Comparison of ENCODE assay signal across 8 cellular contexts in the genomic region with DNA sequence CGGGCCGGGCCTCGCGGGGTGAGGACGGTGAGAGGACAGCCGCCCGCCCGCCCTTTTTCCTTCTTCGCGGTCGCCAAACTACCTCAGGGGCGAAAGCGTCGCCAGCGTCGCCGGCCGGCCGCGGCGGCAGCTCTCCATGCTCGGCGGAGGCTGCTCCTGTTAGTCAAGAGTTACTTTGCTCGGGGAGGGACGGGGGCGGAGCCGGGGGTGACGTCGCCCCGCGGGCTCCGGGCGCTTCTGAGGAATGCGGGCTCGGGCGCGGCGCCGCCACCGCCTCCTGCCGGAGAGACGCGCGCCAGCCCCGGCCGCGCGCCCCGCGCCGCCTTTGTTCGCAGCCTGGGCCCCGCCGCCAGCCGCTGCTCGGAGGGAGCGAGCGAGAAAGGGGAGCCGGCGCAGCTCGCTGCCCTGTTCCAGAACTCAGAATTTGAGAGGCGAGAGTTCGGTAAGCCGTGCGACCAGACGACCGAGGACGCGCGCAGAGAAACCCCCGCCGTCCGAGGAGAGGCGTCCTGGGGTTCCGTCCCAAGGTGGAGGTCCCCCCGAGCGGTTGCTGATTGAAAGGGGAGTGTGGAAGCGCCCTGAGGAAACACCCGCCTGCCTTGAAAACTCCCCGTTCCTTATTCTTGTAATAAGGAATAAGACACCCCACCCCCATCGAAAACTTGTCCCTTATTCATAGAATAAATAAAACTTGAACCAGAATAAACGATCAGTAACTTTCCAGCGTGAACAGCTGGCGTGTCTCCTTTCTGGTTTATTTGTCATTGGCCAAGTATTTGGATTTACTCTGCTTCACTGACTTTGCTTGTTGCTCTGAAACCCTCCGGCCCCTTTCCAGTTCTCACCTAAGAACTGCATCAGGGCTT. TPM values are rescaled to one million over a fixed set of nuclear protein-coding genes. Genes with fewer than 3 reads are reported as not detected.
DNase-seq lines count a peak whose midpoint lies in the region; ATAC-seq, FAIRE-seq and TF ChIP-seq lines count a peak whose summit lies in the region.

A gene (minus strand): TSS at position 164 of the 866 bp plus-strand sequence. CDS start 241 bp downstream, outside the sequence.

- H3K27me3 ChIP-seq in Caco-2 (replicated peaks; ENCODE audit: control insufficient read depth, insufficient read depth, low read length): no peaks in the 10 kb centered on the region
- no peaks in the 10 kb centered on the region for H3K27me3 ChIP-seq in foreskin keratinocyte
- H3K27me3 ChIP-seq in stomach: peaks cover 0 to 28% (median 9%) of the 10 kb centered on the region in 3 donors

- H3K4me3 Mint-ChIP-seq in Caco-2 (ENCODE audit: unreplicated experiment) (peak within 1 kb of the TSS; percentile 92), neural crest cell (peak within 1 kb of the TSS; percentile 99)

- H3K27ac ChIP-seq in foreskin keratinocyte (peak within 1 kb of the TSS; percentile 92), stomach (peak within 1 kb of the TSS; percentile 94 to 99 (median 97))

- no peaks in the 10 kb centered on the region for H3K9me3 ChIP-seq in Caco-2
- no peaks in the 10 kb centered on the region for H3K9me3 ChIP-seq in stomach

- no peak for TF ChIP-seq EP300 in stomach (IDR thresholded peaks at IDR 0.05)

- no peaks in the 10 kb centered on the region for H3K27me3 Mint-ChIP-seq in Caco-2 (ENCODE audit: insufficient read depth, unreplicated experiment)
- H3K27me3 Mint-ChIP-seq in neural crest cell (ENCODE audit: low read depth): peaks cover 17% of the 10 kb centered on the region

- H3K4me1 ChIP-seq in Caco-2 (peaks cover 9% of the 10 kb centered on the region), foreskin keratinocyte (peaks cover 18% of the 10 kb centered on the region), stomach (peaks cover 9 to 45% (median 28%) of the 10 kb centered on the region in 4 donors)

- peaks cover 20% of the 10 kb centered on the region for H3K4me1 Mint-ChIP-seq in Caco-2 (ENCODE audit: low read depth, unreplicated experiment)
- peaks cover 54% of the 10 kb centered on the region for H3K4me1 Mint-ChIP-seq in neural crest cell

- TF ChIP-seq CTCF in Caco-2 (IDR thresholded peaks at IDR 0.05; ENCODE audit: insufficient read depth in 1 of 2, low read depth in 1 of 2, low read length in 1 of 2, severe bottlenecking in 1 of 2, unreplicated experiment in 1 of 2): peak; percentile 12 to 46
- peak; percentile 81 for TF ChIP-seq CTCF in foreskin keratinocyte (conservative IDR thresholded peaks at IDR 0.05)
- peak; percentile 66 for TF ChIP-seq CTCF in neural crest cell (conservative IDR thresholded peaks at IDR 0.05)
- peak in 4 of 7 experiments; percentile 11 to 85 (median 58) for TF ChIP-seq CTCF in stomach (IDR thresholded peaks at IDR 0.05)

- peaks cover 19% of the 10 kb centered on the region for H3K36me3 Mint-ChIP-seq in Caco-2 (ENCODE audit: insufficient read depth, unreplicated experiment)
- H3K36me3 Mint-ChIP-seq in neural crest cell (ENCODE audit: low read depth): no peaks in the 10 kb centered on the region

- H3K4me3 ChIP-seq in Caco-2 (ENCODE audit: low read depth, low read length): peak within 1 kb of the TSS; percentile 84
- peak within 1 kb of the TSS; percentile 68 to 89 (median 85) for H3K4me3 ChIP-seq in stomach

- CTCF ChIA-PET in Caco-2 (lab: Charles Lee): interaction anchor here (0.6 to 1.4 kb wide), 7 partner anchors 13 to 357 kb away, joined by 3 to 6 read pairs (median 3); no protein-coding TSS in a partner anchor

- TF ChIP-seq POLR2A in stomach (IDR thresholded peaks at IDR 0.05): peak in 2 of 4 donors; percentile 85 to 92

- TSS peak; percentile 82 for BruUV-seq in Caco-2 (replicated peaks; lab: Mats Ljungman, UMichigan)

- ATAC-seq in GM19455 (IDR thresholded peaks at IDR 0.05; ENCODE audit: unreplicated experiment) (peak; percentile 90), foreskin keratinocyte (peak; percentile 88)

- POLR2A ChIA-PET in Caco-2 (lab: Charles Lee): interaction anchor here (0.6 to 2.7 kb wide), 8 partner anchors 13 to 1029 kb away, joined by 3 to 12 read pairs (median 4); no protein-coding TSS in a partner anchor

- DNase-seq in Caco-2 (peak; percentile 93 to 95), HK-2 (ENCODE audit: unreplicated experiment) (peak; percentile 93), RCC 7860 (ENCODE audit: low spot score) (peak; percentile 78), foreskin keratinocyte (peak; percentile 69 to 87), neural crest cell (ENCODE audit: low read depth, low spot score) (peak; percentile 89), stomach (peak; percentile 95)
- DNase-seq in activated naive CD4-positive, alpha-beta T cell (lab: John Stamatoyannopoulos, UW): peak; percentile 50 to 89 (median 66)

- H3K36me3 ChIP-seq in Caco-2 (ENCODE audit: control insufficient read depth, insufficient read depth, low read length) (no peaks in the 10 kb centered on the region), stomach (no peaks in the 10 kb centered on the region)

- H3K9me3 Mint-ChIP-seq in Caco-2 (ENCODE audit: unreplicated experiment) (no peaks in the 10 kb centered on the region), neural crest cell (no peaks in the 10 kb centered on the region)

- H3K27ac Mint-ChIP-seq in Caco-2 (ENCODE audit: unreplicated experiment) (peak within 1 kb of the TSS; percentile 99), neural crest cell (ENCODE audit: unreplicated experiment) (peak within 1 kb of the TSS; percentile 99)

- intact Hi-C loops in Caco-2 (cut with micrococcal nuclease; ENCODE audit: unreplicated experiment): loop anchor here (1.0 to 10.0 kb wide), 6 partner anchors 33 to 666 kb away; no protein-coding TSS in a partner anchor
- intact Hi-C loops in stomach (cut with DNase I; ENCODE audit: low total_unique reads): no loop called here

- peak; percentile 87 for FAIRE-seq in RCC 7860 (lab: Jason Lieb, UNC)

- WGBS in stomach, 5 donors: 0 to 1% (median 0%) methylated on average over 52 to 85 of the region's 85 CpGs

RNA-seq across cellular contexts. Expression of the gene that starts here (rescaled TPM):
- total RNA-seq in Caco-2 (2022) (94.4 and 97.3 TPM in 2 replicates), foreskin keratinocyte (89.8 and 177 TPM in 2 replicates), neural crest cell (30.4 and 30.8 TPM in 2 replicates), stomach (100 to 1,000 TPM in 4 of 5 donors, 10 to 100 TPM in 1; 73.2 to 644 (median 172) TPM)
- polyA plus RNA-seq in foreskin keratinocyte (19.4 and 31.1 TPM in 2 replicates), stomach (10 to 100 TPM in 2 of 3 donors, 1 to 10 TPM in 1; 7.0 to 12.1 (median 10.2) TPM)

Comparison
In these comparisons a context has a peak if more than half of its experiments do, and no peak if none do; other contexts are left out.
1. Peak in every context shown above with its lines: DNase-seq, ATAC-seq, H3K4me3 ChIP-seq and H3K27ac ChIP-seq.
2. CTCF ChIP-seq: peak in every context shown above with its lines; median percentile 81 in foreskin keratinocyte; 66 in neural crest cell; 58 in stomach; 29 in Caco-2.